Comparison of ENCODE assay signal across 8 cellular contexts in the genomic region with DNA sequence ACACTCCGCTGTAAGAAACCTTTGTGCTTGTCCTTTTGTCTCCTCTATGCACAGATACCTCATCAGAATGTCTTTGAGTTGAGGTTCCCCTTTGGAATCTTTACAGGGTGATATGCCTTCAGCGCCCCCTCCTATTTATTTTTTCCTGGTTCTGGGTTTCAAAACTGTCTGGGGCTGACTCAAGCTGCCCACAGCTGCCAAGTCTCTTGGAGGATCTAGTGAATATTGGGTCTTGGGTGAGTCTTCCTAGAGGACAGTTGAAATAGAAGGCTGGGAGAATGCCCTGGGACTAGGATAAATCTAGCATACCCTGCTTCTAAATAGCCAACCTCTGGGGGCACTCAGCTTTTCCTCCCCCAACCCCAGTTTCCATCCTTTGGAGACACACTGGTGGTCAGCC. TPM values are rescaled to one million over a fixed set of nuclear protein-coding genes. Genes with fewer than 3 reads are reported as not detected.
DNase-seq lines count a peak whose midpoint lies in the region; ATAC-seq and TF ChIP-seq lines count a peak whose summit lies in the region.

No MANE protein-coding gene starts in this region.

- no peak for TF ChIP-seq EP300 in ovary (IDR thresholded peaks at IDR 0.05)

- H3K27me3 ChIP-seq in ovary, result no peaks in the 10 kb centered on the region

- ATAC-seq in HG02938 (IDR thresholded peaks at IDR 0.05; ENCODE audit: unreplicated experiment) (no peak), HG03159 (IDR thresholded peaks at IDR 0.05; ENCODE audit: unreplicated experiment) (no peak)

- no peaks in the 10 kb centered on the region for H3K9me3 ChIP-seq in ovary

- no peaks in the 10 kb centered on the region for H3K36me3 ChIP-seq in ovary

- H3K27ac ChIP-seq in ovary, result no peak overlapping the region

- H3K4me1 ChIP-seq in ovary (ENCODE audit: insufficient read depth), result peaks cover 8% of the 10 kb centered on the region

- no peak for TF ChIP-seq CTCF in epithelial cell of esophagus (IDR thresholded peaks at IDR 0.05; ENCODE audit: insufficient read depth, low read depth, low read length, missing control alignments)
- no peak for TF ChIP-seq CTCF in ovary (IDR thresholded peaks at IDR 0.05)

- no peak for TF ChIP-seq POLR2A in ovary (IDR thresholded peaks at IDR 0.05)

- H3K4me3 ChIP-seq in epithelial cell of esophagus (ENCODE audit: low read length) (peak overlapping the region; percentile 83), ovary (peak overlapping the region; percentile 81)

- intact Hi-C loops in ovary (cut with DNase I), result no loop called here

- DNase-seq in ELR (ENCODE audit: low read depth) (peak; percentile 52), OCI-M1 (lab: John Stamatoyannopoulos, UW) (peak; percentile 58), epithelial cell of esophagus (ENCODE audit: low read depth) (peak; percentile 18), ovary (no peak), GOT3 (lab: John Stamatoyannopoulos, UW) (no peak), T1000 (lab: John Stamatoyannopoulos, UW) (no peak)

- 0 to 2% (median 2%) methylated on average over 2 of the region's 2 CpGs for WGBS in ovary, 3 donors

RNA-seq across cellular contexts. Expression of a gene that starts 0.9 kb away (rescaled TPM):
- total RNA-seq in ovary, result 10 to 100 TPM; 15.7 to 18.8 (median 16.3) TPM
- polyA plus RNA-seq in ovary, result 10 to 100 TPM in 1 of 2 donors, 1 to 10 TPM in 1; 8.8 to 12.2 TPM

RNA-seq across cellular contexts. Expression of a gene that starts 7.3 kb away (rescaled TPM):
- total RNA-seq in ovary, result 10 to 100 TPM in 2 of 7 donors, 1 to 10 TPM in 5; 2.8 to 19.6 (median 9.1) TPM
- polyA plus RNA-seq in ovary, result 1 to 10 TPM; 1.5 to 2.5 TPM

RNA-seq across cellular contexts. Expression of a gene that starts 23.7 kb away (rescaled TPM):
- 1 to 10 TPM; 1.2 to 5.2 (median 3.2) TPM for total RNA-seq in ovary
- 1 to 10 TPM; 2.2 to 2.4 TPM for polyA plus RNA-seq in ovary

Comparison
In these comparisons a context has a peak if more than half of its experiments do, and no peak if none do; other contexts are left out.
1. DNase-seq: peak in ELR (single experiment), OCI-M1 (single experiment) and epithelial cell of esophagus (single experiment); none in ovary (0 of 5), GOT3 (single experiment) and T1000 (single experiment).